In genomic region chr4:89745708-89746107, GRCh38 we compare ENCODE assay signal across 29 cellular contexts.
"Had no signal": no experiment of that assay in that cellular context is flagged by ENCODE, and none has a peak within 500 bp of the region (broad histone marks: within the 10 kb centered on the region; RNA-seq: fewer than 3 reads in every experiment).

No MANE protein-coding gene starts in this region.

- ATAC-seq: activated CD8-positive, alpha-beta memory T cell treated with anti-CD3 and anti-CD28 coated beads, Interleukin-2, amount 10 ng/mL, durations not matched to agents 7 days and 5 days; activated naive CD4-positive, alpha-beta T cell treated with anti-CD3 and anti-CD28 coated beads, Interleukin-2, amount 50 U/mL, for 72 hours; activated naive CD8-positive, alpha-beta T cell treated with anti-CD3 and anti-CD28 coated beads, Interleukin-2, amount 50 U/mL, for 24 hours; activated T-cell treated with anti-CD3 and anti-CD28 coated beads, Interleukin-2, amount 50 U/mL, for 4 hours; body of pancreas; T-cell had no signal

- DNase-seq: activated B cell treated with CpG ODN at 0.5 μM for 24 hours; activated CD4-positive, alpha-beta T cell treated with anti-CD3 and anti-CD28 coated beads for 1 hour; activated CD4-positive, alpha-beta T cell treated with anti-CD3 and anti-CD28 coated beads, Interleukin-2, amount 10 ng/mL, durations not matched to agents 24 days and 14 days; activated CD4-positive, alpha-beta T cell treated with anti-CD3 and anti-CD28 coated beads, Interleukin-2, amount 50 U/mL, for 48 hours; activated CD8-positive, alpha-beta memory T cell treated with anti-CD3 and anti-CD28 coated beads, Interleukin-2, amount 10 ng/mL, durations not matched to agents 7 days and 5 days; activated effector memory CD4-positive, alpha-beta T cell treated with anti-CD3 and anti-CD28 coated beads, Interleukin-2, amount 50 U/mL, for 16 hours; activated naive CD4-positive, alpha-beta T cell treated with Interleukin-2 at 50 U/mL for 16 hours; activated naive CD8-positive, alpha-beta T cell treated with anti-CD3 and anti-CD28 coated beads, Interleukin-2, amount 50 U/mL, for 24 hours; activated T-cell treated with anti-CD3 and anti-CD28 coated beads, Interleukin-2, amount 50 U/mL, for 4 hours; amniotic stem cell; body of pancreas; KG1; NCI-H1092; NCI-H1417 treated with DMSO at 0.1 percent for 48 hours; NCI-H1694; NCI-H2029; NCI-H2107; NCI-H2171 treated with DMSO at 0.1 percent for 48 hours; NCI-H345; NCI-H510A; NCI-H526 treated with DMSO at 0.1 percent for 48 hours; NCI-H82; NK-92 treated with Interleukin-12 subunit alpha and Interleukin-12 subunit beta, amount 100 ng/mL, for 24 hours; Peyer's patch; SHP77 treated with DMSO at 0.1 percent for 48 hours; T-cell; T-helper 2 cell; T1000 had no signal
